29 cellular contexts compared by ENCODE assay signal in genomic region chr16:15861996-15862395, GRCh38. TPM values are rescaled to one million over a fixed set of nuclear protein-coding genes. Genes with fewer than 3 reads are reported as not detected.
DNase-seq lines count a peak whose midpoint lies in the region; ATAC-seq, FAIRE-seq and TF ChIP-seq lines count a peak whose summit lies in the region.
"Had no signal": no experiment of that assay in that cellular context is flagged by ENCODE, and none has a peak within 500 bp of the region (broad histone marks: within the 10 kb centered on the region; RNA-seq: fewer than 3 reads in every experiment).

No MANE protein-coding gene starts in this region.

- no peak for TF ChIP-seq CTCF in HepG2 (CRISPR knock-in tag; IDR thresholded peaks at IDR 0.05)
- TF ChIP-seq CTCF in right lobe of liver (IDR thresholded peaks at IDR 0.05): no peak
- TF ChIP-seq CTCF in esophagus muscularis mucosa (IDR thresholded peaks at IDR 0.05): no peak
- TF ChIP-seq CTCF in gastrocnemius medialis (IDR thresholded peaks at IDR 0.05 in 4 of 5, conservative IDR thresholded peaks at IDR 0.05 in 1 of 5): no peak

- H3K9me3 ChIP-seq in HepG2 (ENCODE audit: low read length): no peaks in the 10 kb centered on the region
- H3K9me3 ChIP-seq in right lobe of liver: no peaks in the 10 kb centered on the region
- H3K9me3 ChIP-seq in esophagus muscularis mucosa: no peaks in the 10 kb centered on the region
- H3K9me3 ChIP-seq in gastrocnemius medialis: no peaks in the 10 kb centered on the region
- H3K9me3 ChIP-seq: BE2C, BLaER1 had no signal

- no peak overlapping the region for H3K4me3 ChIP-seq in HepG2 (replicated peaks in 1 of 3; ENCODE audit: insufficient read depth in 1 of 3, low read depth in 2 of 3, low read length in 3 of 3)
- H3K4me3 ChIP-seq in right lobe of liver: no peak overlapping the region
- H3K4me3 ChIP-seq in esophagus muscularis mucosa: no peak overlapping the region
- no peak overlapping the region for H3K4me3 ChIP-seq in gastrocnemius medialis
- H3K4me3 ChIP-seq: BLaER1, GM12878 had no signal

- no peaks in the 10 kb centered on the region for H4K20me1 ChIP-seq in HepG2 (ENCODE audit: insufficient read depth, low read length)

- WGBS in HepG2 (ENCODE audit: low lambda C conversion rate): 18% methylated on average over 3 of the region's 3 CpGs
- WGBS in right lobe of liver (ENCODE audit: insufficient coverage, low coverage, low lambda C conversion rate, missing lambda C conversion rate): 81% methylated on average over 3 of the region's 3 CpGs
- 81% methylated on average over 3 of the region's 3 CpGs for WGBS in esophagus muscularis mucosa

- POLR2A ChIA-PET in HepG2 (lab: Yijun Ruan, JAX): interaction anchor here (1.1 kb wide), 1 partner anchor 26 kb away, joined by 4 read pairs; the partner anchor contains the start of gene CEP20

- TF ChIP-seq POLR2A in HepG2 (IDR thresholded peaks at IDR 0.05; ENCODE audit: insufficient read depth in 1 of 2, low read depth in 2 of 2, low read length in 2 of 2) (no peak), right lobe of liver (IDR thresholded peaks at IDR 0.05) (no peak), esophagus muscularis mucosa (IDR thresholded peaks at IDR 0.05; ENCODE audit: low read depth) (no peak), gastrocnemius medialis (IDR thresholded peaks at IDR 0.05) (no peak)

- no peaks in the 10 kb centered on the region for H3K79me2 ChIP-seq in HepG2 (ENCODE audit: insufficient read depth, low read length)

- intact Hi-C loops in HepG2 (cut with micrococcal nuclease; ENCODE audit: unreplicated experiment): no loop called here
- intact Hi-C loops in right lobe of liver (cut with DNase I): loop anchor here in 1 of 2 donors (10.0 kb wide), 1 partner anchor 263 kb away; no protein-coding TSS in a partner anchor
- intact Hi-C loops in esophagus muscularis mucosa (cut with DNase I): no loop called here
- intact Hi-C loops in gastrocnemius medialis (cut with DNase I; ENCODE audit: low total_unique reads): no loop called here

- in situ Hi-C loops in HepG2 (cut with HindIII; ENCODE audit: extremely low pct_ligation_motif_present, low pct_unique_long_range_greater_than_20kb) (no loop called here), SK-MEL-5 (cut with HindIII; ENCODE audit: low pct_unique_long_range_greater_than_20kb, low sequenced_read_pairs) (no loop called here), gastrocnemius medialis (cut with MboI; ENCODE audit: low sequenced_read_pairs in 4 of 4) (no loop called here)

- no peak overlapping the region for H3K9ac ChIP-seq in HepG2 (ENCODE audit: insufficient read depth, low read depth, low read length)
- H3K9ac ChIP-seq: BLaER1 had no signal

- DNase-seq in HepG2 (ENCODE audit: low spot score): no peak
- no peak for DNase-seq in right lobe of liver
- peak; percentile 14 for DNase-seq in SK-MEL-5 (ENCODE audit: low read depth, low spot score)
- no peak for DNase-seq in esophagus muscularis mucosa (ENCODE audit: extremely low spot score)
- DNase-seq in gastrocnemius medialis: no peak
- DNase-seq: 8988T; ACHN; BE2C; C1 segment of cervical spinal cord; CD4-positive, alpha-beta memory T cell; CD4-positive, CD25-positive, alpha-beta regulatory T cell; CD8-positive, alpha-beta memory T cell; COR-L47; DMS 273 treated with DMSO at 0.1 percent for 48 hours; DMS153; DMS53; DMS79; DND-41; EL; GDM1 had no signal

- BruUV-seq in HepG2 (replicated peaks; lab: Mats Ljungman, UMichigan): no TSS peak

- no peak for TF ChIP-seq RAD21 in HepG2 (CRISPR knock-in tag; IDR thresholded peaks at IDR 0.05)

- no peak overlapping the region for H3K27ac ChIP-seq in HepG2 (ENCODE audit: extremely low read length, insufficient read depth, low read length)
- H3K27ac ChIP-seq in right lobe of liver: no peak overlapping the region
- H3K27ac ChIP-seq in esophagus muscularis mucosa (replicated peaks in 1 of 4): peak overlapping the region; percentile 95 to 98 (median 95)
- H3K27ac ChIP-seq in gastrocnemius medialis: no peak overlapping the region
- H3K27ac ChIP-seq: BLaER1 had no signal

- TF ChIP-seq EP300 in HepG2 (IDR thresholded peaks at IDR 0.05; ENCODE audit: low read depth in 2 of 2, low read length in 2 of 2) (no peak), HepG2 (CRISPR knock-in tag; IDR thresholded peaks at IDR 0.05; ENCODE audit: borderline replicate concordance) (no peak), esophagus muscularis mucosa (IDR thresholded peaks at IDR 0.05) (no peak)

- H3K4me1 ChIP-seq in HepG2 (ENCODE audit: insufficient read depth, low read length) (peaks cover 11% of the 10 kb centered on the region), right lobe of liver (no peaks in the 10 kb centered on the region), esophagus muscularis mucosa (peaks cover 16 to 96% (median 84%) of the 10 kb centered on the region in 4 donors), gastrocnemius medialis (peaks cover 8 to 9% of the 10 kb centered on the region in 2 donors)
- H3K4me1 ChIP-seq: BE2C had no signal

- no peak for ATAC-seq in HepG2
- ATAC-seq in right lobe of liver: no peak
- ATAC-seq in gastrocnemius medialis: no peak
- no peak for ATAC-seq in GM19351 (IDR thresholded peaks at IDR 0.05; ENCODE audit: unreplicated experiment)
- no peak for ATAC-seq in GM19395 (IDR thresholded peaks at IDR 0.05; ENCODE audit: unreplicated experiment)
- ATAC-seq: GM12878 had no signal

- H3K27me3 ChIP-seq in HepG2 (ENCODE audit: control insufficient read depth in 1 of 2, insufficient read depth in 2 of 2, low read length in 2 of 2) (peaks cover 7 to 23% of the 10 kb centered on the region in 2 experiments; a peak in 4 of 5 replicates), right lobe of liver (no peaks in the 10 kb centered on the region), esophagus muscularis mucosa (peaks cover 0 to 11% (median 0%) of the 10 kb centered on the region in 4 donors), gastrocnemius medialis (peaks cover 6 to 8% (median 7%) of the 10 kb centered on the region in 3 donors)

- H2AFZ ChIP-seq in HepG2 (ENCODE audit: low read length): no peak overlapping the region

- FAIRE-seq in HepG2 (lab: Jason Lieb, UNC): no peak
- FAIRE-seq: A204.1, GM12878, GM12892, GM18507 had no signal

- no peak overlapping the region for H3K4me2 ChIP-seq in HepG2 (ENCODE audit: low read depth, low read length)
- H3K4me2 ChIP-seq: BLaER1 had no signal

- CTCF ChIA-PET in HepG2 (lab: Yijun Ruan, JAX; ENCODE audit: low intra/inter-chr PET ratio, low total read pairs): no interaction called here

- H3K36me3 ChIP-seq in HepG2 (replicated peaks in 1 of 2; ENCODE audit: control insufficient read depth in 1 of 2, insufficient read depth in 2 of 2, low read length in 2 of 2) (peaks cover 0 to 14% of the 10 kb centered on the region in 2 experiments; a peak in 2 of 5 replicates), right lobe of liver (peaks cover 0 to 16% (median 2%) of the 10 kb centered on the region in 4 donors), esophagus muscularis mucosa (peaks cover 0 to 19% (median 1%) of the 10 kb centered on the region in 4 donors), gastrocnemius medialis (peaks cover 0 to 21% of the 10 kb centered on the region in 2 donors)

RNA-seq across cellular contexts. Expression of gene MYH11, which starts 5.2 kb away (rescaled TPM):
- total RNA-seq in HepG2 (2016; rRNA removed; fragmentation: Illumina TruSeq; extraction: Trizol) (not detected in 2 replicates), right lobe of liver (1 to 10 TPM; 1.5 to 3.9 (median 2.7) TPM), esophagus muscularis mucosa (over 10,000 TPM in 3 of 4 donors, 1,000 to 10,000 TPM in 1; 9,583 to 20,476 (median 14,208) TPM), gastrocnemius medialis (10 to 100 TPM in 3 of 4 donors, 1 to 10 TPM in 1; 5.6 to 57.7 (median 20.4) TPM)
- not detected in 2 replicates for total RNA-seq in HepG2 (2016; cell fraction: cytosol; rRNA removed; fragmentation: Illumina TruSeq; extraction: Trizol; ENCODE audit: low read depth)
- not detected in 2 replicates for total RNA-seq in HepG2 (2016; cell fraction: insoluble cytoplasmic fraction; rRNA removed; fragmentation: Illumina TruSeq; extraction: Trizol)
- not detected in 2 replicates for total RNA-seq in HepG2 (2016; cell fraction: membrane; rRNA removed; fragmentation: Illumina TruSeq; extraction: Trizol)
- total RNA-seq in HepG2 (2016; cell fraction: nucleus; rRNA removed; fragmentation: Illumina TruSeq; extraction: Trizol): not detected in 2 replicates
- polyA plus RNA-seq in HepG2 (2011; rRNA removed): not detected in 2 replicates
- polyA plus RNA-seq in HepG2 (2011; cell fraction: cytosol; rRNA removed): not detected in 2 replicates
- not detected in 2 replicates for polyA plus RNA-seq in HepG2 (2011; cell fraction: nucleus; rRNA removed)
- 0.25 and 0.60 TPM in 2 replicates for polyA plus RNA-seq in HepG2 (2012)
- polyA plus RNA-seq in HepG2 (2016; cell fraction: cytosol; fragmentation: Illumina TruSeq; extraction: Trizol; ENCODE audit: low read depth): not detected in 2 replicates
- not detected in 2 replicates for polyA plus RNA-seq in HepG2 (2016; cell fraction: insoluble cytoplasmic fraction; fragmentation: Illumina TruSeq; extraction: Trizol; ENCODE audit: low read depth)
- polyA plus RNA-seq in HepG2 (2016; cell fraction: membrane; fragmentation: Illumina TruSeq; extraction: Trizol; ENCODE audit: low read depth): not detected in 2 replicates
- polyA plus RNA-seq in HepG2 (2016; cell fraction: nucleus; fragmentation: Illumina TruSeq; extraction: Trizol; ENCODE audit: insufficient read depth, low read depth): not detected in 2 replicates
- 0.14 TPM in 1 of 2 replicates, not detected in the other for polyA minus RNA-seq in HepG2 (2011; rRNA and poly(A)+ RNA removed; ENCODE audit: low replicate concordance)
- not detected in 2 replicates for polyA minus RNA-seq in HepG2 (2011; cell fraction: cytosol; rRNA and poly(A)+ RNA removed)
- not detected in 2 replicates for polyA minus RNA-seq in HepG2 (2011; cell fraction: nucleus; rRNA and poly(A)+ RNA removed)
- 0.03 TPM in 1 of 2 replicates, not detected in the other for total RNA-seq in SK-MEL-5 (2014; rRNA removed; shearing (Covaris generic))
- not detected in 2 replicates for polyA plus RNA-seq in SK-MEL-5 (2015; cell fraction: cytosol; rRNA removed)
- not detected in 2 replicates for polyA plus RNA-seq in SK-MEL-5 (2015; cell fraction: nucleus; rRNA removed)
- total RNA-seq: A673; CD4-positive, CD25-positive, alpha-beta regulatory T cell; CD8-positive, alpha-beta memory T cell; G401 had no signal

RNA-seq across cellular contexts. Expression of gene CEP20, which starts 26.4 kb away (rescaled TPM):
- total RNA-seq in HepG2 (2016; rRNA removed; fragmentation: Illumina TruSeq; extraction: Trizol) (54.1 and 84.4 TPM in 2 replicates), right lobe of liver (10 to 100 TPM; 13.3 to 28.3 (median 18.3) TPM), esophagus muscularis mucosa (10 to 100 TPM; 25.2 to 36.1 (median 32.0) TPM), gastrocnemius medialis (10 to 100 TPM; 42.2 to 87.8 (median 76.1) TPM)
- 22.6 and 28.5 TPM in 2 replicates for total RNA-seq in HepG2 (2016; cell fraction: cytosol; rRNA removed; fragmentation: Illumina TruSeq; extraction: Trizol; ENCODE audit: low read depth)
- 61.5 and 89.9 TPM in 2 replicates for total RNA-seq in HepG2 (2016; cell fraction: insoluble cytoplasmic fraction; rRNA removed; fragmentation: Illumina TruSeq; extraction: Trizol)
- total RNA-seq in HepG2 (2016; cell fraction: membrane; rRNA removed; fragmentation: Illumina TruSeq; extraction: Trizol): 54.3 and 65.9 TPM in 2 replicates
- 25.7 and 28.2 TPM in 2 replicates for total RNA-seq in HepG2 (2016; cell fraction: nucleus; rRNA removed; fragmentation: Illumina TruSeq; extraction: Trizol)
- 30.2 and 53.0 TPM in 2 replicates for polyA plus RNA-seq in HepG2 (2011; rRNA removed)
- 17.3 and 23.5 TPM in 2 replicates for polyA plus RNA-seq in HepG2 (2011; cell fraction: cytosol; rRNA removed)
- polyA plus RNA-seq in HepG2 (2011; cell fraction: nucleus; rRNA removed): 4.7 and 7.5 TPM in 2 replicates
- 40.3 and 58.2 TPM in 2 replicates for polyA plus RNA-seq in HepG2 (2012)
- polyA plus RNA-seq in HepG2 (2016; cell fraction: cytosol; fragmentation: Illumina TruSeq; extraction: Trizol; ENCODE audit: low read depth): 22.4 and 22.6 TPM in 2 replicates
- polyA plus RNA-seq in HepG2 (2016; cell fraction: insoluble cytoplasmic fraction; fragmentation: Illumina TruSeq; extraction: Trizol; ENCODE audit: low read depth): 106 and 119 TPM in 2 replicates
- 48.2 and 52.2 TPM in 2 replicates for polyA plus RNA-seq in HepG2 (2016; cell fraction: membrane; fragmentation: Illumina TruSeq; extraction: Trizol; ENCODE audit: low read depth)
- polyA plus RNA-seq in HepG2 (2016; cell fraction: nucleus; fragmentation: Illumina TruSeq; extraction: Trizol; ENCODE audit: insufficient read depth, low read depth): 47.9 and 51.6 TPM in 2 replicates
- polyA minus RNA-seq in HepG2 (2011; rRNA and poly(A)+ RNA removed; ENCODE audit: low replicate concordance): 10.7 and 14.1 TPM in 2 replicates
- 27.9 and 32.3 TPM in 2 replicates for polyA minus RNA-seq in HepG2 (2011; cell fraction: cytosol; rRNA and poly(A)+ RNA removed)
- 14.0 and 15.2 TPM in 2 replicates for polyA minus RNA-seq in HepG2 (2011; cell fraction: nucleus; rRNA and poly(A)+ RNA removed)
- 45.9 and 46.6 TPM in 2 replicates for total RNA-seq in SK-MEL-5 (2014; rRNA removed; shearing (Covaris generic))
- 34.5 and 35.2 TPM in 2 replicates for polyA plus RNA-seq in SK-MEL-5 (2015; cell fraction: cytosol; rRNA removed)
- 10.8 and 17.7 TPM in 2 replicates for polyA plus RNA-seq in SK-MEL-5 (2015; cell fraction: nucleus; rRNA removed)

Comparison
In these comparisons a context has a peak if more than half of its experiments do, and no peak if none do; other contexts are left out.
1. H3K27ac ChIP-seq: peak in esophagus muscularis mucosa (4 of 4); none in HepG2 (single experiment), right lobe of liver (0 of 3) and gastrocnemius medialis (0 of 4).
2. RNA of gene MYH11, which starts 5.2 kb away (total RNA-seq): 9,583 to 20,476 TPM in esophagus muscularis mucosa; 5.6 to 57.7 TPM in gastrocnemius medialis, 1.5 to 3.9 TPM in right lobe of liver, not detected in HepG2 and 0.03 TPM in SK-MEL-5; every median in the first group is over 100 times any median in the second.